1 cellular context compared by ENCODE assay signal in the genomic region with DNA sequence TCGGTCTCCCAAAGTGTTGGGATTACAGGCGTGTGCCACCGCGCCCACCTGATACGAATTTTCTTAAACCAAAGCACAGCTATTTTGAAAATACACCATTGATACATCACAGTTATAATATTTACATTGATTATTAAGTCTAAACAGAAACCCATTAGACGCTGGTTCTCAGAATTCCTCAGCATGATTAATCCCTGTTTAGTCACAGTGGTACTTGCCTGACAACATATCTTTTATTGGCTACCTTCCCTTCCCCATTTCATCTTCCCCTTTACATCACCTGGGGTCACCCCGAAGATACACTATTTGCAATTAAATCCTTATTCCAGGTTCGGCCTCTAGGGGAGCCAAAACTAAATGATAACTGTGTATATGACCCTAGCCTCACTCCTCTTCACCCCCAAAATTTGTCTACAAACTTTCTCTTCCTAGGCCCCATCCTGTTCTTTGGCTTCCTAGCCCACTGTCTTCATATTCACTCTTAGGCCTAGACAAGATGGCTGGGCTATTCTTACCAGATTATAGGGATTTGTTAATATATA.
TF ChIP-seq lines count a peak whose summit lies in the region.

No MANE protein-coding gene starts in this region.

TF ChIP-seq in GM23338, 12 proteins besides CTCF, POLR2A, EP300 and RAD21 (continued from another document):
- TF ChIP-seq REST (IDR thresholded peaks at IDR 0.05; ENCODE audit: unreplicated experiment) (no peak), EZH2 (IDR thresholded peaks at IDR 0.05; ENCODE audit: low read depth, unreplicated experiment) (no peak), NANOG (IDR thresholded peaks at IDR 0.05; ENCODE audit: borderline replicate concordance) (no peak), ZNF114 (CRISPR knock-in tag; IDR thresholded peaks at IDR 0.05) (no peak), EZH2phosphoT487 (IDR thresholded peaks at IDR 0.05; ENCODE audit: unreplicated experiment) (no peak), CREB1 (CRISPR knock-in tag; IDR thresholded peaks at IDR 0.05; ENCODE audit: low read depth) (no peak), STAT1 (IDR thresholded peaks at IDR 0.05; ENCODE audit: unreplicated experiment) (no peak), JUNB (IDR thresholded peaks at IDR 0.05; ENCODE audit: unreplicated experiment) (no peak)
- TF ChIP-seq, protein P1, sequence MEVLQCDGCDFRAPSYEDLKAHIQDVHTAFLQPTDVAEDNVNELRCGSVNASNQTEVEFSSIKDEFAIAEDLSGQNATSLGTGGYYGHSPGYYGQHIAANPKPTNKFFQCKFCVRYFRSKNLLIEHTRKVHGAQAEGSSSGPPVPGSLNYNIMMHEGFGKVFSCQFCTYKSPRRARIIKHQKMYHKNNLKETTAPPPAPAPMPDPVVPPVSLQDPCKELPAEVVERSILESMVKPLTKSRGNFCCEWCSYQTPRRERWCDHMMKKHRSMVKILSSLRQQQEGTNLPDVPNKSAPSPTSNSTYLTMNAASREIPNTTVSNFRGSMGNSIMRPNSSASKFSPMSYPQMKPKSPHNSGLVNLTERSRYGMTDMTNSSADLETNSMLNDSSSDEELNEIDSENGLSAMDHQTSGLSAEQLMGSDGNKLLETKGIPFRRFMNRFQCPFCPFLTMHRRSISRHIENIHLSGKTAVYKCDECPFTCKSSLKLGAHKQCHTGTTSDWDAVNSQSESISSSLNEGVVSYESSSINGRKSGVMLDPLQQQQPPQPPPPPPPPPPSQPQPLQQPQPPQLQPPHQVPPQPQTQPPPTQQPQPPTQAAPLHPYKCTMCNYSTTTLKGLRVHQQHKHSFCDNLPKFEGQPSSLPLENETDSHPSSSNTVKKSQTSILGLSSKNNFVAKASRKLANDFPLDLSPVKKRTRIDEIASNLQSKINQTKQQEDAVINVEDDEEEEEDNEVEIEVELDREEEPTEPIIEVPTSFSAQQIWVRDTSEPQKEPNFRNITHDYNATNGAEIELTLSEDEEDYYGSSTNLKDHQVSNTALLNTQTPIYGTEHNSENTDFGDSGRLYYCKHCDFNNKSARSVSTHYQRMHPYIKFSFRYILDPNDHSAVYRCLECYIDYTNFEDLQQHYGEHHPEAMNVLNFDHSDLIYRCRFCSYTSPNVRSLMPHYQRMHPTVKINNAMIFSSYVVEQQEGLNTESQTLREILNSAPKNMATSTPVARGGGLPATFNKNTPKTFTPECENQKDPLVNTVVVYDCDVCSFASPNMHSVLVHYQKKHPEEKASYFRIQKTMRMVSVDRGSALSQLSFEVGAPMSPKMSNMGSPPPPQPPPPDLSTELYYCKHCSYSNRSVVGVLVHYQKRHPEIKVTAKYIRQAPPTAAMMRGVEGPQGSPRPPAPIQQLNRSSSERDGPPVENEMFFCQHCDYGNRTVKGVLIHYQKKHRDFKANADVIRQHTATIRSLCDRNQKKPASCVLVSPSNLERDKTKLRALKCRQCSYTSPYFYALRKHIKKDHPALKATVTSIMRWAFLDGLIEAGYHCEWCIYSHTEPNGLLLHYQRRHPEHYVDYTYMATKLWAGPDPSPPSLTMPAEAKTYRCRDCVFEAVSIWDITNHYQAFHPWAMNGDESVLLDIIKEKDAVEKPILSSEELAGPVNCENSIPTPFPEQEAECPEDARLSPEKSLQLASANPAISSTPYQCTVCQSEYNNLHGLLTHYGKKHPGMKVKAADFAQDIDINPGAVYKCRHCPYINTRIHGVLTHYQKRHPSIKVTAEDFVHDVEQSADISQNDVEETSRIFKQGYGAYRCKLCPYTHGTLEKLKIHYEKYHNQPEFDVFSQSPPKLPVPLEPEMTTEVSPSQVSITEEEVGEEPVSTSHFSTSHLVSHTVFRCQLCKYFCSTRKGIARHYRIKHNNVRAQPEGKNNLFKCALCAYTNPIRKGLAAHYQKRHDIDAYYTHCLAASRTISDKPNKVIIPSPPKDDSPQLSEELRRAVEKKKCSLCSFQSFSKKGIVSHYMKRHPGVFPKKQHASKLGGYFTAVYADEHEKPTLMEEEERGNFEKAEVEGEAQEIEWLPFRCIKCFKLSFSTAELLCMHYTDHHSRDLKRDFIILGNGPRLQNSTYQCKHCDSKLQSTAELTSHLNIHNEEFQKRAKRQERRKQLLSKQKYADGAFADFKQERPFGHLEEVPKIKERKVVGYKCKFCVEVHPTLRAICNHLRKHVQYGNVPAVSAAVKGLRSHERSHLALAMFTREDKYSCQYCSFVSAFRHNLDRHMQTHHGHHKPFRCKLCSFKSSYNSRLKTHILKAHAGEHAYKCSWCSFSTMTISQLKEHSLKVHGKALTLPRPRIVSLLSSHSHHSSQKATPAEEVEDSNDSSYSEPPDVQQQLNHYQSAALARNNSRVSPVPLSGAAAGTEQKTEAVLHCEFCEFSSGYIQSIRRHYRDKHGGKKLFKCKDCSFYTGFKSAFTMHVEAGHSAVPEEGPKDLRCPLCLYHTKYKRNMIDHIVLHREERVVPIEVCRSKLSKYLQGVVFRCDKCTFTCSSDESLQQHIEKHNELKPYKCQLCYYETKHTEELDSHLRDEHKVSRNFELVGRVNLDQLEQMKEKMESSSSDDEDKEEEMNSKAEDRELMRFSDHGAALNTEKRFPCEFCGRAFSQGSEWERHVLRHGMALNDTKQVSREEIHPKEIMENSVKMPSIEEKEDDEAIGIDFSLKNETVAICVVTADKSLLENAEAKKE (CRISPR knock-in tag; IDR thresholded peaks at IDR 0.05) = no peak
